8 cellular contexts compared by ENCODE assay signal in genomic region chr4:78938868-78939666, GRCh38. TPM values are rescaled to one million over a fixed set of nuclear protein-coding genes. Genes with fewer than 3 reads are reported as not detected.
A peak's percentile ranks its signal among the peaks of the same experiment; 100 is the strongest.
DNase-seq lines count a peak whose midpoint lies in the region; ATAC-seq and TF ChIP-seq lines count a peak whose summit lies in the region.

TSS of gene PAQR3 (minus strand) at chr4:78939438. CDS start at chr4:78939224, 214 bp downstream.

- WGBS in right cardiac atrium = under 1% methylated on average over 77 of the region's 77 CpGs

- H3K9me3 ChIP-seq in right cardiac atrium (ENCODE audit: control insufficient read depth, low read length) (no peaks in the 10 kb centered on the region), vagina (no peaks in the 10 kb centered on the region)

- intact Hi-C loops in right cardiac atrium (cut with DNase I) (no loop called here), vagina (cut with DNase I) (no loop called here)

- no peaks in the 10 kb centered on the region for H3K4me1 ChIP-seq in right cardiac atrium (ENCODE audit: control insufficient read depth, insufficient read depth, low read length)
- peaks cover 14% of the 10 kb centered on the region for H3K4me1 ChIP-seq in rectal smooth muscle tissue (ENCODE audit: control insufficient read depth, insufficient read depth, low read length)
- peaks cover 33% of the 10 kb centered on the region for H3K4me1 ChIP-seq in vagina

- DNase-seq in NCI-H1436 treated with DMSO at 0.1 percent for 48 hours (lab: John Stamatoyannopoulos, UW) (peak; percentile 26), T-helper 2 cell (peak; percentile 70 to 89 (median 75)), right cardiac atrium (peak; percentile 88 to 96 (median 96)), vagina (ENCODE audit: extremely low spot score in 2 of 2) (no peak)

- H3K9ac ChIP-seq in rectal smooth muscle tissue (ENCODE audit: low read length) = peak within 1 kb of the TSS; percentile 93

- peak within 1 kb of the TSS; percentile 53 for H3K4me3 ChIP-seq in right cardiac atrium (ENCODE audit: low read length)
- H3K4me3 ChIP-seq in rectal smooth muscle tissue (ENCODE audit: low read length) = peak within 1 kb of the TSS; percentile 99
- H3K4me3 ChIP-seq in vagina = peak within 1 kb of the TSS; percentile 88 to 94

- ATAC-seq in GM18499 (IDR thresholded peaks at IDR 0.05; ENCODE audit: insufficient read depth, unreplicated experiment) (peak; percentile 67), HG02852 (IDR thresholded peaks at IDR 0.05; ENCODE audit: unreplicated experiment) (peak; percentile 97), right cardiac atrium (peak; percentile 99)

- TF ChIP-seq POLR2A in vagina (IDR thresholded peaks at IDR 0.05) = peak; percentile 50 to 90

- H3K27ac ChIP-seq in angular gyrus (ENCODE audit: low read depth, low read length) (peak within 1 kb of the TSS; percentile 64), right cardiac atrium (ENCODE audit: low read length) (no peak within 1 kb of the TSS), rectal smooth muscle tissue (ENCODE audit: low read depth, low read length) (peak within 1 kb of the TSS; percentile 76), vagina (peak within 1 kb of the TSS; percentile 87)

- H3K27me3 ChIP-seq in right cardiac atrium (ENCODE audit: control insufficient read depth, insufficient read depth) (no peaks in the 10 kb centered on the region), rectal smooth muscle tissue (ENCODE audit: control insufficient read depth, insufficient read depth, low read length) (no peaks in the 10 kb centered on the region), vagina (no peaks in the 10 kb centered on the region)

- TF ChIP-seq CTCF in vagina (IDR thresholded peaks at IDR 0.05) = no peak

- H3K36me3 ChIP-seq in rectal smooth muscle tissue (ENCODE audit: control insufficient read depth, insufficient read depth, low read length) (no peaks in the 10 kb centered on the region), vagina (no peaks in the 10 kb centered on the region)

RNA-seq across cellular contexts. Expression of gene PAQR3, which starts in this region (rescaled TPM):
- total RNA-seq in right cardiac atrium (10 to 100 TPM in 1 of 4 donors, 1 to 10 TPM in 3; 8.6 to 12.1 (median 9.8) TPM), vagina (10.6 TPM)
- polyA plus RNA-seq in right cardiac atrium = 6.9 TPM

Comparison
In these comparisons a context has a peak if more than half of its experiments do, and no peak if none do; other contexts are left out.
1. DNase-seq: peak in NCI-H1436 treated with DMSO at 0.1 percent for 48 hours (single experiment), T-helper 2 cell (5 of 5) and right cardiac atrium (3 of 3); none in vagina (0 of 2).
2. Peak in every context shown above with its lines, with median percentiles within 50 percentile points of each other: ATAC-seq and H3K4me3 ChIP-seq.